25 cellular contexts compared by ENCODE assay signal in genomic region chr4:163612762-163613161, GRCh38.
DNase-seq lines count a peak whose midpoint lies in the region; ATAC-seq and TF ChIP-seq lines count a peak whose summit lies in the region.
"Had no signal": no experiment of that assay in that cellular context is flagged by ENCODE, and none has a peak within 500 bp of the region (broad histone marks: within the 10 kb centered on the region; RNA-seq: fewer than 3 reads in every experiment).

No MANE protein-coding gene starts in this region.

- peaks cover 15% of the 10 kb centered on the region for H3K4me1 Mint-ChIP-seq in T-helper 17 cell
- H3K4me1 Mint-ChIP-seq: activated naive CD8-positive, alpha-beta T cell treated with anti-CD3 and anti-CD28 coated beads, Interleukin-2, amount 10 ng/mL, durations not matched to agents 7 days and 5 days had no signal

- no peak for TF ChIP-seq EP300 in upper lobe of left lung (IDR thresholded peaks at IDR 0.05)

- ATAC-seq in heart right ventricle (no peak), Right ventricle myocardium superior (ENCODE audit: poor library complexity) (no peak), T-helper 17 cell (no peak), upper lobe of left lung (ENCODE audit: low FRiP score in 2 of 2) (peak in 1 of 2 donors; percentile 53), GM18511 (IDR thresholded peaks at IDR 0.05; ENCODE audit: unreplicated experiment) (no peak), GM19463 (IDR thresholded peaks at IDR 0.05; ENCODE audit: unreplicated experiment) (no peak), HG03135 (IDR thresholded peaks at IDR 0.05; ENCODE audit: unreplicated experiment) (no peak)
- ATAC-seq: A549 had no signal

- no peaks in the 10 kb centered on the region for H3K27me3 ChIP-seq in heart right ventricle
- H3K27me3 ChIP-seq in mucosa of rectum (ENCODE audit: control insufficient read depth in 2 of 2, insufficient read depth in 2 of 2, low read length in 2 of 2), result no peaks in the 10 kb centered on the region
- no peaks in the 10 kb centered on the region for H3K27me3 ChIP-seq in upper lobe of left lung
- H3K27me3 ChIP-seq: MG63, neutrophil had no signal

- H3K9me3 ChIP-seq in heart right ventricle, result no peaks in the 10 kb centered on the region
- H3K9me3 ChIP-seq in T-helper 17 cell (ENCODE audit: control insufficient read depth, low read length, poor library complexity, severe bottlenecking), result no peaks in the 10 kb centered on the region
- no peaks in the 10 kb centered on the region for H3K9me3 ChIP-seq in mucosa of rectum (ENCODE audit: control insufficient read depth in 2 of 2, low read length in 2 of 2)
- no peaks in the 10 kb centered on the region for H3K9me3 ChIP-seq in upper lobe of left lung
- H3K9me3 ChIP-seq: A549, MG63, neutrophil had no signal

- intact Hi-C loops in heart right ventricle (cut with DNase I) (no loop called here), Right ventricle myocardium superior (cut with DNase I) (no loop called here)

- DNase-seq in heart right ventricle (no peak), Right ventricle myocardium superior (no peak), T-helper 17 cell (no peak), upper lobe of left lung (no peak)
- DNase-seq: activated CD4-positive, alpha-beta memory T cell treated with anti-CD3 and anti-CD28 coated beads for 36 hours; activated naive CD8-positive, alpha-beta T cell treated with anti-CD3 and anti-CD28 coated beads, Interleukin-2, amount 10 ng/mL, durations not matched to agents 7 days and 5 days; activated T-cell treated with anti-CD3 and anti-CD28 coated beads, Interleukin-2, amount 50 U/mL, for 72 hours; CD4-positive, alpha-beta T cell; DMS53; effector CD8-positive, alpha-beta T cell; HCEC 1CT; head of caudate nucleus; MG63; NCI-H1694; NCI-H345; NK-92 treated with Interleukin-12 subunit alpha and Interleukin-12 subunit beta, amount 100 ng/mL, for 24 hours; stimulated activated CD4-positive, alpha-beta T cell treated with anti-CD3 and anti-CD28 coated beads, Interleukin-2, amount 100 ng/mL, for 24 hours; T-helper 1 cell had no signal

- TF ChIP-seq CTCF in heart right ventricle (IDR thresholded peaks at IDR 0.05) (no peak), upper lobe of left lung (IDR thresholded peaks at IDR 0.05) (no peak)

- peak overlapping the region in 1 of 2 donors; percentile 21 for H3K9ac ChIP-seq in mucosa of rectum (ENCODE audit: low read depth in 1 of 2, low read length in 2 of 2)

- H3K27ac ChIP-seq in heart right ventricle (peak overlapping the region in 4 of 10 donors; percentile 1 to 86 (median 32)), mucosa of rectum (ENCODE audit: low read depth in 2 of 2, low read length in 2 of 2) (peak overlapping the region; percentile 15 to 45), upper lobe of left lung (peak overlapping the region in 3 of 4 donors; percentile 51 to 65 (median 61))
- H3K27ac ChIP-seq: A549, neutrophil, VCaP had no signal

- peak overlapping the region; percentile 57 for H3K4me3 Mint-ChIP-seq in T-helper 17 cell
- H3K4me3 Mint-ChIP-seq: activated CD4-positive, alpha-beta memory T cell treated with anti-CD3 and anti-CD28 coated beads for 36 hours; activated naive CD8-positive, alpha-beta T cell treated with anti-CD3 and anti-CD28 coated beads, Interleukin-2, amount 10 ng/mL, durations not matched to agents 7 days and 5 days; activated T-cell treated with anti-CD3 and anti-CD28 coated beads, Interleukin-2, amount 50 U/mL, for 72 hours; CD4-positive, alpha-beta T cell had no signal

- H3K36me3 Mint-ChIP-seq in T-helper 17 cell (ENCODE audit: low read depth), result peaks cover 3% of the 10 kb centered on the region
- H3K36me3 Mint-ChIP-seq: activated CD4-positive, alpha-beta memory T cell treated with anti-CD3 and anti-CD28 coated beads for 36 hours; activated naive CD8-positive, alpha-beta T cell treated with anti-CD3 and anti-CD28 coated beads, Interleukin-2, amount 10 ng/mL, durations not matched to agents 7 days and 5 days had no signal

- H3K4me3 ChIP-seq in heart right ventricle (peak overlapping the region in 8 of 10 donors; percentile 10 to 60 (median 22)), mucosa of rectum (ENCODE audit: low read length in 2 of 2) (peak overlapping the region; percentile 41 to 51), upper lobe of left lung (peak overlapping the region in 3 of 4 donors; percentile 9 to 37 (median 17))
- H3K4me3 ChIP-seq: A549, MG63 had no signal

- H3K27ac Mint-ChIP-seq in T-helper 17 cell, result no peak overlapping the region
- H3K27ac Mint-ChIP-seq: activated CD4-positive, alpha-beta memory T cell treated with anti-CD3 and anti-CD28 coated beads for 36 hours; activated naive CD8-positive, alpha-beta T cell treated with anti-CD3 and anti-CD28 coated beads, Interleukin-2, amount 10 ng/mL, durations not matched to agents 7 days and 5 days; activated T-cell treated with anti-CD3 and anti-CD28 coated beads, Interleukin-2, amount 50 U/mL, for 72 hours; CD4-positive, alpha-beta T cell had no signal

- H3K36me3 ChIP-seq in heart right ventricle, result no peaks in the 10 kb centered on the region
- H3K36me3 ChIP-seq in mucosa of rectum (ENCODE audit: control insufficient read depth in 2 of 2, insufficient read depth in 2 of 2, low read length in 2 of 2), result no peaks in the 10 kb centered on the region
- no peaks in the 10 kb centered on the region for H3K36me3 ChIP-seq in upper lobe of left lung
- H3K36me3 ChIP-seq: MG63, neutrophil had no signal

- no peaks in the 10 kb centered on the region for H3K27me3 Mint-ChIP-seq in T-helper 17 cell
- H3K27me3 Mint-ChIP-seq: activated naive CD8-positive, alpha-beta T cell treated with anti-CD3 and anti-CD28 coated beads, Interleukin-2, amount 10 ng/mL, durations not matched to agents 7 days and 5 days had no signal

- no peak for TF ChIP-seq POLR2A in upper lobe of left lung (IDR thresholded peaks at IDR 0.05)

- H3K4me1 ChIP-seq in heart right ventricle (peaks cover 0 to 9% (median 0%) of the 10 kb centered on the region in 9 donors), mucosa of rectum (ENCODE audit: control insufficient read depth in 2 of 2, insufficient read depth in 2 of 2, low read length in 2 of 2) (no peaks in the 10 kb centered on the region), upper lobe of left lung (no peaks in the 10 kb centered on the region)
- H3K4me1 ChIP-seq: A549 had no signal
